Comparison of ENCODE assay signal across 12 cellular contexts in the genomic region with DNA sequence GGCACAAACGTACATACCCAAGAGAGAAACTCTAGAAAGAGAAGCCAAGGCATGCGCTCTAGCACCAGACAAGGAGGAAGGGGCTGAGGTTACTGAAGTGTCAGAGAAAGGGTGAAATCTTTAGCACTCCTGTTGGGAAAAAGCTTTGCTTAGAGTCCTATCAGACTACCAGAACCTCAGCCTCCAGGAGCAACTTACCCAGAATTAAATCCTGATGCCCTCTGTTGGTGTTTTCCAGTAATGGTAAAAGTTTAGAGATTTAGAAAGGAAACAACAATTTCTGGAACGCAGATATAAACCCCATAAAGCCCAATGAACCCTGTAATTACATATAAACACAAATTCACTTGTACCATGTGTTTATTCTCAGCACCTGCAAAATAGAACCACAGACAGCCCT. TPM values are rescaled to one million over a fixed set of nuclear protein-coding genes. Genes with fewer than 3 reads are reported as not detected.
DNase-seq lines count a peak whose midpoint lies in the region; ATAC-seq and TF ChIP-seq lines count a peak whose summit lies in the region.
"Had no signal": no experiment of that assay in that cellular context is flagged by ENCODE, and none has a peak within 500 bp of the region (broad histone marks: within the 10 kb centered on the region; RNA-seq: fewer than 3 reads in every experiment).

No MANE protein-coding gene starts in this region.

- peak; percentile 2 for DNase-seq in EH (ENCODE audit: low read depth)
- DNase-seq in LNCaP clone FGC (ENCODE audit: low read depth), result no peak
- DNase-seq in SW480 (ENCODE audit: low spot score), result peak; percentile 27
- peak; percentile 49 for DNase-seq in mesendoderm
- DNase-seq in C1 segment of cervical spinal cord (lab: John Stamatoyannopoulos, UW), result no peak
- DNase-seq in NCI-H1930 (lab: John Stamatoyannopoulos, UW), result no peak
- no peak for DNase-seq in KBM-7
- DNase-seq: activated CD4-positive, alpha-beta T cell treated with anti-CD3 and anti-CD28 coated beads for 1 hour; CD8-positive, alpha-beta T cell; cortex of kidney; spleen had no signal

- no peak overlapping the region for H2BK15ac ChIP-seq in mesendoderm (replicated peaks; ENCODE audit: low read depth)

- H3K4me3 ChIP-seq in LNCaP clone FGC (ENCODE audit: low read depth, low read length) (no peak overlapping the region), mesendoderm (ENCODE audit: low read length) (no peak overlapping the region)
- H3K4me3 ChIP-seq: spleen had no signal

- in situ Hi-C loops in KBM-7 (cut with MboI; ENCODE audit: low pct_unique_long_range_greater_than_20kb, low sequenced_read_pairs), result no loop called here

- no peak overlapping the region for H4K5ac ChIP-seq in mesendoderm (ENCODE audit: low read length)

- no peak overlapping the region for H3K4ac ChIP-seq in mesendoderm (ENCODE audit: low read depth, low read length)

- no peak overlapping the region for H3K23ac ChIP-seq in mesendoderm (ENCODE audit: low read length)

- H3K36me3 ChIP-seq in mesendoderm (ENCODE audit: control insufficient read depth, insufficient read depth, low read length), result no peaks in the 10 kb centered on the region
- H3K36me3 ChIP-seq: spleen had no signal

- no peaks in the 10 kb centered on the region for H3K79me2 ChIP-seq in mesendoderm (ENCODE audit: control insufficient read depth, insufficient read depth, low read length)

- no peak overlapping the region for H3K56ac ChIP-seq in mesendoderm (ENCODE audit: low read length)

- no peaks in the 10 kb centered on the region for H3K79me1 ChIP-seq in mesendoderm (ENCODE audit: low read length)

- no peak overlapping the region for H3K27ac ChIP-seq in mesendoderm (ENCODE audit: low read depth, low read length)
- H3K27ac ChIP-seq: spleen had no signal

- H2AK5ac ChIP-seq in mesendoderm (ENCODE audit: low read length), result no peak overlapping the region

- H3K4me2 ChIP-seq in mesendoderm (ENCODE audit: low read length), result no peak overlapping the region

- H4K8ac ChIP-seq in mesendoderm (ENCODE audit: low read depth, low read length), result no peak overlapping the region

- H3K27me3 ChIP-seq in mesendoderm (ENCODE audit: insufficient read depth, low read length, poor library complexity), result no peaks in the 10 kb centered on the region
- H3K27me3 ChIP-seq: spleen had no signal

- H2BK5ac ChIP-seq in mesendoderm (ENCODE audit: low read length), result no peak overlapping the region

- no peaks in the 10 kb centered on the region for H3K4me1 ChIP-seq in mesendoderm (ENCODE audit: control insufficient read depth, low read depth, low read length)
- H3K4me1 ChIP-seq: spleen had no signal

- 0 out of 2 replicates have a peak, but pooled peaks have one; percentile 14 for TF ChIP-seq CTCF in LNCaP clone FGC (IDR thresholded peaks at IDR 0.05; ENCODE audit: control insufficient read depth, extremely low read depth, insufficient read depth)

- ATAC-seq in GM18498 (IDR thresholded peaks at IDR 0.05; ENCODE audit: unreplicated experiment), result no peak
- ATAC-seq: CD8-positive, alpha-beta T cell had no signal

- no CpG with 5 or more reads among the region's 3 CpGs for WGBS in mesendoderm (ENCODE audit: extremely low coverage, insufficient coverage, low lambda C conversion rate)

- no peak overlapping the region for H3K18ac ChIP-seq in mesendoderm (ENCODE audit: low read length)

- H2BK120ac ChIP-seq in mesendoderm (ENCODE audit: low read depth, low read length), result no peak overlapping the region

- H3K9ac ChIP-seq in mesendoderm (ENCODE audit: low read length), result no peak overlapping the region

RNA-seq across cellular contexts. Expression of gene ASTN2, which starts 33.2 kb away (rescaled TPM):
- polyA plus RNA-seq in mesendoderm (2013, experiment 1 of 2), result 3.1 TPM
- polyA plus RNA-seq in mesendoderm (2013, experiment 2 of 2), result 3.4 TPM

Comparison
In these comparisons a context has a peak if more than half of its experiments do, and no peak if none do; other contexts are left out.
1. DNase-seq: peak in EH (single experiment), SW480 (single experiment) and mesendoderm (single experiment); none in LNCaP clone FGC (single experiment), C1 segment of cervical spinal cord (0 of 14), NCI-H1930 (0 of 2) and KBM-7 (single experiment).